In genomic region chr16:68592466-68593337, GRCh38 we compare ENCODE assay signal across 1 cellular context.
TF ChIP-seq lines count a peak whose summit lies in the region.

No MANE protein-coding gene starts in this region.

TF ChIP-seq in endothelial cell of umbilical vein, 7 proteins besides CTCF, POLR2A, EP300 and RAD21 (continued from another document):
- TF ChIP-seq POLR2AphosphoS5 (IDR thresholded peaks at IDR 0.05; ENCODE audit: insufficient read depth, low read depth, low read length) (no peak), FOS (IDR thresholded peaks at IDR 0.05; ENCODE audit: borderline replicate concordance, insufficient read depth, low read length) (no peak), MAX (IDR thresholded peaks at IDR 0.05; ENCODE audit: insufficient read depth, insufficient read length) (no peak), JUN (IDR thresholded peaks at IDR 0.05; ENCODE audit: borderline replicate concordance, insufficient read depth, insufficient read length, low read depth) (no peak)
